8 cellular contexts compared by ENCODE assay signal in genomic region chr7:107167483-107168232, GRCh38. TPM values are rescaled to one million over a fixed set of nuclear protein-coding genes. Genes with fewer than 3 reads are reported as not detected.
DNase-seq lines count a peak whose midpoint lies in the region; ATAC-seq and TF ChIP-seq lines count a peak whose summit lies in the region.

No MANE protein-coding gene starts in this region.

- H3K36me3 ChIP-seq in kidney epithelial cell (ENCODE audit: control insufficient read depth, insufficient read depth, low read length) = no peaks in the 10 kb centered on the region

- peak overlapping the region; percentile 99 for H3K27ac Mint-ChIP-seq in T-helper 17 cell
- peak overlapping the region; percentile 100 for H3K27ac Mint-ChIP-seq in chondrocyte (ENCODE audit: unreplicated experiment)

- peak; percentile 10 for DNase-seq in NCI-H1694 treated with DMSO at 0.1 percent for 48 hours (lab: John Stamatoyannopoulos, UW)
- no peak for DNase-seq in NCI-H1694 (lab: John Stamatoyannopoulos, UW)
- DNase-seq in NCI-H1417 (lab: John Stamatoyannopoulos, UW) = peak; percentile 35 to 94 (median 89)
- DNase-seq in T-helper 17 cell = peak in 2 of 3 donors; percentile 46 to 64
- DNase-seq in chondrocyte (ENCODE audit: low spot score) = no peak
- peak; percentile 72 for DNase-seq in kidney epithelial cell (ENCODE audit: low read depth)
- peak; percentile 46 to 49 for DNase-seq in stimulated activated CD4-positive, alpha-beta T cell treated with anti-CD3 and anti-CD28 coated beads, Interleukin-1b, Interleukin-23, amount 100 ng/mL, for 4 hours (ENCODE audit: low read depth in 2 of 2)

- TF ChIP-seq CTCF in chondrocyte (IDR thresholded peaks at IDR 0.05) (peak; percentile 79), kidney epithelial cell (IDR thresholded peaks at IDR 0.05; ENCODE audit: insufficient read depth, low read length, poor library complexity, severe bottlenecking) (peak; percentile 35)

- no peaks in the 10 kb centered on the region for H3K27me3 ChIP-seq in kidney epithelial cell (ENCODE audit: control insufficient read depth, insufficient read depth, low read length)

- H3K4me1 Mint-ChIP-seq in T-helper 17 cell (peaks cover 28% of the 10 kb centered on the region), chondrocyte (ENCODE audit: low read depth) (peaks cover 27% of the 10 kb centered on the region)

- H3K27me3 Mint-ChIP-seq in T-helper 17 cell (peaks cover 12% of the 10 kb centered on the region), chondrocyte (ENCODE audit: low read depth) (no peaks in the 10 kb centered on the region)

- H3K9me3 ChIP-seq in T-helper 17 cell (ENCODE audit: control insufficient read depth, low read length, poor library complexity, severe bottlenecking) = no peaks in the 10 kb centered on the region

- peak overlapping the region; percentile 55 for H3K4me3 ChIP-seq in kidney epithelial cell (ENCODE audit: low read depth, low read length)

- ATAC-seq in T-helper 17 cell = peak; percentile 10
- no peak for ATAC-seq in esophagus mucosa

- H3K36me3 Mint-ChIP-seq in T-helper 17 cell (ENCODE audit: low read depth) (peaks cover 7% of the 10 kb centered on the region), chondrocyte (ENCODE audit: low read depth) (peaks cover 2% of the 10 kb centered on the region)

- H3K9me3 Mint-ChIP-seq in chondrocyte (ENCODE audit: low read depth) = no peaks in the 10 kb centered on the region

- H3K4me3 Mint-ChIP-seq in T-helper 17 cell (peak overlapping the region; percentile 98), chondrocyte (ENCODE audit: unreplicated experiment) (peak overlapping the region; percentile 99)

RNA-seq across cellular contexts. Expression of gene HBP1, which starts 1.1 kb away (rescaled TPM):
- total RNA-seq in T-helper 17 cell (100 to 1,000 TPM; 250 to 252 TPM), chondrocyte (49.0 to 51.7 TPM (median 49.4 TPM) in 3 replicates), kidney epithelial cell (40.0 and 51.7 TPM in 2 replicates), esophagus mucosa (44.6 TPM)

Comparison
In these comparisons a context has a peak if more than half of its experiments do, and no peak if none do; other contexts are left out.
1. DNase-seq: peak in NCI-H1694 treated with DMSO at 0.1 percent for 48 hours (single experiment), NCI-H1417 (3 of 3), T-helper 17 cell (2 of 3), kidney epithelial cell (single experiment) and stimulated activated CD4-positive, alpha-beta T cell treated with anti-CD3 and anti-CD28 coated beads, Interleukin-1b, Interleukin-23, amount 100 ng/mL, for 4 hours (2 of 2); none in NCI-H1694 (single experiment) and chondrocyte (single experiment).